Comparison of ENCODE assay signal across 10 cellular contexts in the genomic region with DNA sequence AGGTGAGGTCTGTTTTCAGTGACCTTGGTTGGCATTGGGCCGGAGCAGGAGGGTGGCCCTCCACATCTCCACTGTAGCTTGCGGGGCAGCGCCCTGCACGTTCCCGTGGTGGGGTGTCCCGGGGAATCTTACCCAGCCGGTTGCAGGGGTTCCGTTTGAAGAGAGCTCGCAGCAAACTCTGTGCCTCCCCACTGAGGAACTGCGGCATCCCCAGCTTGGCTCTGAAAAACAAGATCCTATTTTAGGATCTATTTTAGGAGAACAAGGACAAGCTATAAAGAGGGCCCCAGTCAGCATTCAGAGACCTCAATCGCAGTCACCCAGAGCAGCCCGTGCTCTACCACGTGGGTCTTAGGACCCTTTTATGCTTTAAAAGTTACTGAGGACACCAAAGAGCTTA.
DNase-seq lines count a peak whose midpoint lies in the region; ATAC-seq and TF ChIP-seq lines count a peak whose summit lies in the region.
"Had no signal": no experiment of that assay in that cellular context is flagged by ENCODE, and none has a peak within 500 bp of the region (broad histone marks: within the 10 kb centered on the region; RNA-seq: fewer than 3 reads in every experiment).

No MANE protein-coding gene starts in this region.

- H3K4me3 ChIP-seq in CD8-positive, alpha-beta memory T cell (ENCODE audit: low read length), result peak overlapping the region; percentile 38
- H3K4me3 ChIP-seq in left ventricle myocardium inferior, result peak overlapping the region; percentile 10
- no peak overlapping the region for H3K4me3 ChIP-seq in skin epidermis
- H3K4me3 ChIP-seq: coronary artery had no signal

- H3K9me3 ChIP-seq in CD8-positive, alpha-beta memory T cell (ENCODE audit: low read length), result no peaks in the 10 kb centered on the region
- H3K9me3 ChIP-seq in T-helper 17 cell (ENCODE audit: control insufficient read depth, low read length, poor library complexity, severe bottlenecking), result no peaks in the 10 kb centered on the region
- no peaks in the 10 kb centered on the region for H3K9me3 ChIP-seq in left ventricle myocardium inferior (replicated peaks)

- H3K4me3 Mint-ChIP-seq in CD8-positive, alpha-beta memory T cell, result peak overlapping the region in 4 of 7 donors; percentile 77 to 83 (median 80)
- H3K4me3 Mint-ChIP-seq in T-helper 17 cell, result peak overlapping the region; percentile 84

- POLR2A ChIA-PET in CD8-positive, alpha-beta memory T cell (lab: Charles Lee), result interaction anchor here (0.6 to 1.5 kb wide), 6 partner anchors 24 to 650 kb away, joined by 3 to 6 read pairs (median 4); partner anchors contain the start of gene RPS6KA2

- no peak for DNase-seq in CD8-positive, alpha-beta memory T cell
- DNase-seq in T-helper 17 cell (no peak), left ventricle myocardium inferior (peak; percentile 16), NCI-H146 (lab: John Stamatoyannopoulos, UW) (no peak), RPMI8226 (no peak), NCI-H226 (no peak), KG1 (lab: John Stamatoyannopoulos, UW) (no peak)
- DNase-seq: NCI-H1436 had no signal

- TF ChIP-seq CTCF in left ventricle myocardium inferior (IDR thresholded peaks at IDR 0.05; ENCODE audit: borderline replicate concordance), result no peak

- H3K27ac Mint-ChIP-seq in CD8-positive, alpha-beta memory T cell, result peak overlapping the region; percentile 89 to 100 (median 96)
- H3K27ac Mint-ChIP-seq in T-helper 17 cell, result peak overlapping the region; percentile 92

- intact Hi-C loops in left ventricle myocardium inferior (cut with micrococcal nuclease), result no loop called here

- no peaks in the 10 kb centered on the region for H3K36me3 Mint-ChIP-seq in CD8-positive, alpha-beta memory T cell
- H3K36me3 Mint-ChIP-seq in T-helper 17 cell (ENCODE audit: low read depth), result no peaks in the 10 kb centered on the region

- CTCF ChIA-PET in CD8-positive, alpha-beta memory T cell (lab: Charles Lee), result interaction anchor here (1.1 to 2.6 kb wide), 10 partner anchors 51 to 213 kb away, joined by 3 to 8 read pairs (median 4); partner anchors contain the start of gene RPS6KA2

- ATAC-seq in T-helper 17 cell, result no peak

- H3K36me3 ChIP-seq in CD8-positive, alpha-beta memory T cell (ENCODE audit: insufficient read depth, low read length), result no peaks in the 10 kb centered on the region
- H3K36me3 ChIP-seq in left ventricle myocardium inferior, result peaks cover 56% of the 10 kb centered on the region

- no peaks in the 10 kb centered on the region for H3K27me3 Mint-ChIP-seq in CD8-positive, alpha-beta memory T cell
- H3K27me3 Mint-ChIP-seq in T-helper 17 cell, result no peaks in the 10 kb centered on the region

- peak overlapping the region; percentile 62 for H3K27ac ChIP-seq in CD8-positive, alpha-beta memory T cell (ENCODE audit: low read depth, low read length)
- H3K27ac ChIP-seq in left ventricle myocardium inferior (replicated peaks), result peak overlapping the region; percentile 77
- H3K27ac ChIP-seq in skin epidermis, result peak overlapping the region in 19 of 21 experiments; percentile 18 to 92 (median 63)

- H3K4me1 ChIP-seq in CD8-positive, alpha-beta memory T cell (ENCODE audit: insufficient read depth, low read length), result peaks cover 23% of the 10 kb centered on the region
- H3K4me1 ChIP-seq in left ventricle myocardium inferior, result peaks cover 45% of the 10 kb centered on the region

- H3K4me1 Mint-ChIP-seq in CD8-positive, alpha-beta memory T cell, result peaks cover 27 to 31% (median 31%) of the 10 kb centered on the region in 3 donors
- peaks cover 10% of the 10 kb centered on the region for H3K4me1 Mint-ChIP-seq in T-helper 17 cell

- no peaks in the 10 kb centered on the region for H3K27me3 ChIP-seq in CD8-positive, alpha-beta memory T cell (ENCODE audit: insufficient read depth, low read length, poor library complexity, severe bottlenecking)
- no peaks in the 10 kb centered on the region for H3K27me3 ChIP-seq in left ventricle myocardium inferior (ENCODE audit: low read depth)

- H3K9me3 Mint-ChIP-seq in CD8-positive, alpha-beta memory T cell, result no peaks in the 10 kb centered on the region

Comparison
In these comparisons a context has a peak if more than half of its experiments do, and no peak if none do; other contexts are left out.
1. H3K4me3 ChIP-seq: peak in CD8-positive, alpha-beta memory T cell (single experiment) and left ventricle myocardium inferior (single experiment); none in skin epidermis (0 of 7).
2. Peak in every context shown above with its lines, with median percentiles within 50 percentile points of each other: H3K27ac ChIP-seq.